Comparison of ENCODE assay signal across 23 cellular contexts in genomic region chr12:10557329-10557728, GRCh38. TPM values are rescaled to one million over a fixed set of nuclear protein-coding genes. Genes with fewer than 3 reads are reported as not detected.
DNase-seq lines count a peak whose midpoint lies in the region; ATAC-seq, FAIRE-seq and TF ChIP-seq lines count a peak whose summit lies in the region.
"Had no signal": no experiment of that assay in that cellular context is flagged by ENCODE, and none has a peak within 500 bp of the region (broad histone marks: within the 10 kb centered on the region; RNA-seq: fewer than 3 reads in every experiment).

No MANE protein-coding gene starts in this region.

- ATAC-seq in GM21381 (IDR thresholded peaks at IDR 0.05; ENCODE audit: unreplicated experiment) (peak; percentile 27), HG02938 (IDR thresholded peaks at IDR 0.05; ENCODE audit: unreplicated experiment) (peak; percentile 14)
- no peak for ATAC-seq in activated T-cell treated with anti-CD3 and anti-CD28 coated beads, Interleukin-2, amount 50 U/mL, for 72 hours (replicated peaks in 1 of 2)
- ATAC-seq: activated naive CD4-positive, alpha-beta T cell treated with anti-CD3 and anti-CD28 coated beads, Interleukin-2, amount 50 U/mL, for 72 hours; heart right ventricle had no signal

- no peaks in the 10 kb centered on the region for H3K36me3 ChIP-seq in small intestine (ENCODE audit: control insufficient read depth in 2 of 2, insufficient read depth in 2 of 2, low read length in 2 of 2)
- H3K36me3 ChIP-seq: heart right ventricle, sigmoid colon, thyroid gland had no signal

- DNase-seq in activated T-cell treated with anti-CD3 and anti-CD28 coated beads, Interleukin-2, amount 50 U/mL, for 72 hours: no peak
- DNase-seq in small intestine (no peak), AG08395 (ENCODE audit: low spot score) (no peak), NOMO-1 treated with DMSO at 0.1 percent for 48 hours (lab: John Stamatoyannopoulos, UW; ENCODE audit: unreplicated experiment) (no peak), GM10266 (ENCODE audit: extremely low spot score) (no peak)
- DNase-seq: activated B cell treated with CpG ODN at 0.5 μM for 24 hours; C1 segment of cervical spinal cord; heart right ventricle; islet precursor cell; midbrain; NCI-H1092; NCI-H2107; NCI-H774; sigmoid colon; stimulated activated CD4-positive, alpha-beta T cell treated with anti-CD3 and anti-CD28 coated beads, Interleukin-4, amount 100 ng/mL, for 1 hour; stimulated activated CD8-positive, alpha-beta memory T cell treated with anti-CD3 and anti-CD28 coated beads, Interleukin-4, amount 100 ng/mL, for 48 hours; SW 1271; thyroid gland had no signal

- WGBS in small intestine, 3 donors: 44 to 65% (median 52%) methylated on average over 6 of the region's 6 CpGs

- no peaks in the 10 kb centered on the region for H3K9me3 Mint-ChIP-seq in activated T-cell treated with anti-CD3 and anti-CD28 coated beads, Interleukin-2, amount 50 U/mL, for 72 hours
- H3K9me3 Mint-ChIP-seq: activated B cell treated with CpG ODN at 0.5 μM for 24 hours; activated naive CD4-positive, alpha-beta T cell treated with anti-CD3 and anti-CD28 coated beads, Interleukin-2, amount 50 U/mL, for 72 hours had no signal

- H3K9me3 ChIP-seq in small intestine (ENCODE audit: control insufficient read depth, low read depth): no peaks in the 10 kb centered on the region
- H3K9me3 ChIP-seq: heart right ventricle, sigmoid colon, thyroid gland had no signal

- FAIRE-seq in small intestine (lab: Jason Lieb, UNC): no peak
- FAIRE-seq: bronchial epithelial cell had no signal

- H3K4me3 ChIP-seq in small intestine (ENCODE audit: low read depth in 1 of 2, low read length in 2 of 2): no peak overlapping the region
- H3K4me3 ChIP-seq: sigmoid colon, thyroid gland had no signal

- peak overlapping the region; percentile 47 for H3K27ac Mint-ChIP-seq in activated T-cell treated with anti-CD3 and anti-CD28 coated beads, Interleukin-2, amount 50 U/mL, for 72 hours
- H3K27ac Mint-ChIP-seq: activated B cell treated with CpG ODN at 0.5 μM for 24 hours; activated naive CD4-positive, alpha-beta T cell treated with anti-CD3 and anti-CD28 coated beads, Interleukin-2, amount 50 U/mL, for 72 hours had no signal

- peak overlapping the region; percentile 4 to 6 for H3K27ac ChIP-seq in small intestine (ENCODE audit: low read depth in 1 of 2, low read length in 1 of 2)
- H3K27ac ChIP-seq: sigmoid colon, thyroid gland had no signal

- peaks cover 45% of the 10 kb centered on the region for H3K4me1 Mint-ChIP-seq in activated T-cell treated with anti-CD3 and anti-CD28 coated beads, Interleukin-2, amount 50 U/mL, for 72 hours (ENCODE audit: low read depth)
- H3K4me1 Mint-ChIP-seq: activated B cell treated with CpG ODN at 0.5 μM for 24 hours had no signal

- peaks cover 6% of the 10 kb centered on the region for H3K27me3 Mint-ChIP-seq in activated T-cell treated with anti-CD3 and anti-CD28 coated beads, Interleukin-2, amount 50 U/mL, for 72 hours (ENCODE audit: low read depth)

- peak overlapping the region; percentile 70 to 77 for H3K4me3 Mint-ChIP-seq in activated T-cell treated with anti-CD3 and anti-CD28 coated beads, Interleukin-2, amount 50 U/mL, for 72 hours
- H3K4me3 Mint-ChIP-seq: activated B cell treated with CpG ODN at 0.5 μM for 24 hours had no signal

- peaks cover 11 to 17% of the 10 kb centered on the region in 2 donors for H3K36me3 Mint-ChIP-seq in activated T-cell treated with anti-CD3 and anti-CD28 coated beads, Interleukin-2, amount 50 U/mL, for 72 hours (ENCODE audit: insufficient read depth in 2 of 2)

- H3K4me1 ChIP-seq in small intestine (ENCODE audit: control insufficient read depth in 2 of 2, insufficient read depth in 1 of 2, low read depth in 1 of 2, low read length in 1 of 2): no peaks in the 10 kb centered on the region
- H3K4me1 ChIP-seq: heart right ventricle, sigmoid colon, thyroid gland had no signal

- H3K27me3 ChIP-seq in small intestine (ENCODE audit: control insufficient read depth in 2 of 2, insufficient read depth in 2 of 2, low read length in 2 of 2): no peaks in the 10 kb centered on the region
- H3K27me3 ChIP-seq: sigmoid colon, thyroid gland had no signal

- TF ChIP-seq CTCF in GM10266 (IDR thresholded peaks at IDR 0.05; ENCODE audit: control insufficient read depth, insufficient read depth, low read depth, missing control alignments): no peak

RNA-seq across cellular contexts. Expression of gene EIF2S3B, which starts 51.6 kb away (rescaled TPM):
- 1 to 10 TPM in 1 of 2 donors, under 1 TPM in 1; 0.63 to 1.2 TPM for total RNA-seq in activated T-cell treated with anti-CD3 and anti-CD28 coated beads, Interleukin-2, amount 50 U/mL, for 72 hours
- polyA plus RNA-seq in small intestine: under 1 TPM in 2 of 3 donors, not detected in 1; 0.51 to 0.89 TPM
- total RNA-seq: omental fat pad had no signal

RNA-seq across cellular contexts. Expression of gene MAGOHB, which starts 56.1 kb away (rescaled TPM):
- total RNA-seq in activated T-cell treated with anti-CD3 and anti-CD28 coated beads, Interleukin-2, amount 50 U/mL, for 72 hours: 10 to 100 TPM; 42.7 to 52.5 TPM
- polyA plus RNA-seq in small intestine: 10 to 100 TPM in 2 of 3 donors, 1 to 10 TPM in 1; 4.9 to 27.7 (median 17.4) TPM

Comparison
In these comparisons a context has a peak if more than half of its experiments do, and no peak if none do; other contexts are left out.
1. ATAC-seq: peak in GM21381 (single experiment) and HG02938 (single experiment); none in activated T-cell treated with anti-CD3 and anti-CD28 coated beads, Interleukin-2, amount 50 U/mL, for 72 hours (0 of 2).